11 cellular contexts compared by ENCODE assay signal in genomic region chr19:18301718-18302111, GRCh38. TPM values are rescaled to one million over a fixed set of nuclear protein-coding genes. Genes with fewer than 3 reads are reported as not detected.
A peak's percentile ranks its signal among the peaks of the same experiment; 100 is the strongest.
DNase-seq lines count a peak whose midpoint lies in the region; ATAC-seq and TF ChIP-seq lines count a peak whose summit lies in the region.
"Had no signal": no experiment of that assay in that cellular context is flagged by ENCODE, and none has a peak within 500 bp of the region (broad histone marks: within the 10 kb centered on the region; RNA-seq: fewer than 3 reads in every experiment).

No MANE protein-coding gene starts in this region.

- peaks cover 0 to 8% of the 10 kb centered on the region in 2 experiments; a peak in 1 of 3 replicates for H3K36me3 ChIP-seq in HEK293 (ENCODE audit: control insufficient read depth in 2 of 2, insufficient read depth in 1 of 2, low read length in 2 of 2)
- peaks cover 7 to 10% of the 10 kb centered on the region in 2 donors for H3K36me3 ChIP-seq in neuronal stem cell (replicated peaks in 1 of 2; ENCODE audit: control insufficient read depth in 2 of 2, insufficient read depth in 2 of 2, low read length in 2 of 2)

- H3K4me3 ChIP-seq in HEK293 (ENCODE audit: low read depth, low read length) (no peak overlapping the region), neuronal stem cell (ENCODE audit: low read length in 2 of 2) (no peak overlapping the region)

- H3K18ac ChIP-seq in H9 (ENCODE audit: insufficient read length, low read depth, low read length) (no peak overlapping the region), neuronal stem cell (ENCODE audit: low read length) (no peak overlapping the region)

- H2BK15ac ChIP-seq in H9 (ENCODE audit: low read depth, low read length) (no peak overlapping the region), neuronal stem cell (ENCODE audit: low read length) (no peak overlapping the region)

- peaks cover 5% of the 10 kb centered on the region; the same call in 1 of the 2 replicates for H3K4me1 ChIP-seq in HEK293 (ENCODE audit: control insufficient read depth, insufficient read depth, low read length)
- peaks cover 5% of the 10 kb centered on the region; the same call in 1 of the 2 replicates for H3K4me1 ChIP-seq in H9 (ENCODE audit: insufficient read depth, low read length)
- H3K4me1 ChIP-seq in neuronal stem cell (ENCODE audit: control insufficient read depth in 2 of 2, insufficient read depth in 1 of 2, low read depth in 1 of 2, low read length in 2 of 2), result peaks cover 12 to 17% of the 10 kb centered on the region in 2 donors

- ATAC-seq in stimulated activated memory B cell treated with anti-CD40 and anti-IgM and Interleukin-4, amounts not matched to agents 10 μg/mL and 1 μg/mL and 100 μg/mL, for 72 hours, result no peak
- ATAC-seq in HG02870 (IDR thresholded peaks at IDR 0.05; ENCODE audit: unreplicated experiment), result no peak

- peak overlapping the region; percentile 24 for H3K4me3 Mint-ChIP-seq in activated CD4-positive, alpha-beta memory T cell treated with anti-CD3 and anti-CD28 coated beads, Interleukin-2, amount 10 ng/mL, durations not matched to agents 7 days and 5 days
- peak overlapping the region in 4 of 5 donors; percentile 27 to 53 (median 38) for H3K4me3 Mint-ChIP-seq in immature natural killer cell
- H3K4me3 Mint-ChIP-seq in stimulated activated memory B cell treated with anti-CD40 and anti-IgM and Interleukin-4, amounts not matched to agents 10 μg/mL and 1 μg/mL and 100 μg/mL, for 72 hours, result no peak overlapping the region
- H3K4me3 Mint-ChIP-seq in H9, result no peak overlapping the region

- no peak overlapping the region for H3K4me2 ChIP-seq in H9 (ENCODE audit: insufficient read depth, insufficient read length, low read length)
- H3K4me2 ChIP-seq in neuronal stem cell (ENCODE audit: insufficient read depth, low read length, poor library complexity, severe bottlenecking), result no peak overlapping the region

- H2BK120ac ChIP-seq in H9 (ENCODE audit: low read depth, low read length, poor library complexity, severe bottlenecking), result no peak overlapping the region
- H2BK120ac ChIP-seq in neuronal stem cell (ENCODE audit: low read depth, low read length), result no peak overlapping the region

- no CpG with 5 or more reads among the region's 4 CpGs for WGBS in H9 (ENCODE audit: extremely low coverage, insufficient read length, low lambda C conversion rate)
- no CpG with 5 or more reads among the region's 4 CpGs for WGBS in neuronal stem cell (ENCODE audit: extremely low coverage in 2 of 2, insufficient read length in 2 of 2, insufficient replicate concordance in 1 of 2), 2 donors

- H2BK20ac ChIP-seq in H9 (ENCODE audit: low read depth, low read length, poor library complexity, severe bottlenecking), result no peak overlapping the region

- H4K91ac ChIP-seq in H9 (ENCODE audit: insufficient read length, low read depth, low read length), result no peak overlapping the region
- no peak overlapping the region for H4K91ac ChIP-seq in neuronal stem cell (ENCODE audit: low read depth, low read length, poor library complexity)

- H3K4me1 Mint-ChIP-seq in activated CD4-positive, alpha-beta memory T cell treated with anti-CD3 and anti-CD28 coated beads, Interleukin-2, amount 10 ng/mL, durations not matched to agents 7 days and 5 days, result peaks cover 63% of the 10 kb centered on the region
- H3K4me1 Mint-ChIP-seq in immature natural killer cell, result peaks cover 32 to 37% of the 10 kb centered on the region in 2 donors
- peaks cover 37% of the 10 kb centered on the region for H3K4me1 Mint-ChIP-seq in stimulated activated memory B cell treated with anti-CD40 and anti-IgM and Interleukin-4, amounts not matched to agents 10 μg/mL and 1 μg/mL and 100 μg/mL, for 72 hours
- H3K4me1 Mint-ChIP-seq in H9, result peaks cover 26 to 35% of the 10 kb centered on the region in 2 experiments

- H3K36me3 Mint-ChIP-seq in activated CD4-positive, alpha-beta memory T cell treated with anti-CD3 and anti-CD28 coated beads, Interleukin-2, amount 10 ng/mL, durations not matched to agents 7 days and 5 days (ENCODE audit: low read depth), result peaks cover 46% of the 10 kb centered on the region
- H3K36me3 Mint-ChIP-seq in immature natural killer cell, result peaks cover 0 to 2% (median 0%) of the 10 kb centered on the region in 3 donors
- H3K36me3 Mint-ChIP-seq in stimulated activated memory B cell treated with anti-CD40 and anti-IgM and Interleukin-4, amounts not matched to agents 10 μg/mL and 1 μg/mL and 100 μg/mL, for 72 hours, result peaks cover 8% of the 10 kb centered on the region
- peaks cover 1 to 9% (median 3%) of the 10 kb centered on the region in 3 experiments; a peak in 5 of 7 replicates for H3K36me3 Mint-ChIP-seq in H9 (ENCODE audit: insufficient read depth in 1 of 3, low read depth in 3 of 3)

- no peak overlapping the region for H3K56ac ChIP-seq in H9 (ENCODE audit: insufficient read length, low read depth, low read length)

- peak overlapping the region; percentile 61 for H3K27ac Mint-ChIP-seq in activated CD4-positive, alpha-beta memory T cell treated with anti-CD3 and anti-CD28 coated beads, Interleukin-2, amount 10 ng/mL, durations not matched to agents 7 days and 5 days
- H3K27ac Mint-ChIP-seq in immature natural killer cell (peak overlapping the region; percentile 63 to 88 (median 80)), H9 (no peak overlapping the region)
- peak overlapping the region; percentile 57 for H3K27ac Mint-ChIP-seq in stimulated activated memory B cell treated with anti-CD40 and anti-IgM and Interleukin-4, amounts not matched to agents 10 μg/mL and 1 μg/mL and 100 μg/mL, for 72 hours

- H4K20me1 ChIP-seq in H9 (ENCODE audit: control insufficient read depth, insufficient read depth, insufficient read length), result no peaks in the 10 kb centered on the region

- no peak overlapping the region for H3K9ac ChIP-seq in H9 (ENCODE audit: extremely low read depth, insufficient read length, low read length)
- H3K9ac ChIP-seq in neuronal stem cell (ENCODE audit: low read depth, low read length, poor library complexity), result no peak overlapping the region

- H2AFZ ChIP-seq in H9 (ENCODE audit: low read length) (no peak overlapping the region), neuronal stem cell (ENCODE audit: low read length) (no peak overlapping the region)

- CTCF ChIA-PET in HEK293 (lab: Yijun Ruan, JAX), result interaction anchor here (1.2 to 5.0 kb wide), 4 partner anchors 9 to 189 kb away, joined by 3 to 41 read pairs (median 10); partner anchors contain the start of gene LSM4
- CTCF ChIA-PET in activated CD4-positive, alpha-beta memory T cell treated with anti-CD3 and anti-CD28 coated beads, Interleukin-2, amount 10 ng/mL, durations not matched to agents 7 days and 5 days (lab: Charles Lee), result interaction anchor here (1.2 to 6.7 kb wide), 2 partner anchors 9 to 22 kb away, joined by 5 to 261 read pairs; partner anchors contain the start of gene JUND

- POLR2A ChIA-PET in HEK293 (lab: Yijun Ruan, JAX), result interaction anchor here (0.6 to 2.8 kb wide), 5 partner anchors 9 to 32 kb away, joined by 3 to 10 read pairs (median 7); partner anchors contain the start of gene JUND
- POLR2A ChIA-PET in activated CD4-positive, alpha-beta memory T cell treated with anti-CD3 and anti-CD28 coated beads, Interleukin-2, amount 10 ng/mL, durations not matched to agents 7 days and 5 days (lab: Charles Lee), result interaction anchor here (0.9 to 12.9 kb wide), 4 partner anchors 10 to 23 kb away, joined by 3 to 709 read pairs (median 278); partner anchors contain the start of genes JUND and LSM4

- H3K79me2 ChIP-seq in H9 (ENCODE audit: insufficient read depth, low read length), result no peaks in the 10 kb centered on the region

- H3K27me3 Mint-ChIP-seq in activated CD4-positive, alpha-beta memory T cell treated with anti-CD3 and anti-CD28 coated beads, Interleukin-2, amount 10 ng/mL, durations not matched to agents 7 days and 5 days, result no peaks in the 10 kb centered on the region
- H3K27me3 Mint-ChIP-seq in immature natural killer cell (ENCODE audit: low read depth in 3 of 3), result peaks cover 17 to 28% (median 20%) of the 10 kb centered on the region in 3 donors
- H3K27me3 Mint-ChIP-seq in stimulated activated memory B cell treated with anti-CD40 and anti-IgM and Interleukin-4, amounts not matched to agents 10 μg/mL and 1 μg/mL and 100 μg/mL, for 72 hours, result no peaks in the 10 kb centered on the region
- H3K27me3 Mint-ChIP-seq in H9 (ENCODE audit: low read depth), result no peaks in the 10 kb centered on the region

- H3K9me3 ChIP-seq in HEK293 (ENCODE audit: control insufficient read depth, insufficient read depth, low read depth, low read length) (no peaks in the 10 kb centered on the region), H9 (ENCODE audit: control insufficient read depth, low read depth, low read length) (no peaks in the 10 kb centered on the region), neuronal stem cell (replicated peaks in 1 of 2; ENCODE audit: control insufficient read depth in 2 of 2, insufficient read depth in 1 of 2, low read depth in 1 of 2, low read length in 2 of 2) (no peaks in the 10 kb centered on the region)

- no peak overlapping the region for H4K5ac ChIP-seq in H9 (ENCODE audit: insufficient read length, low read depth, low read length)

- H3K27ac ChIP-seq in HEK293 (ENCODE audit: extremely low read depth, low read depth, low read length), result no peak overlapping the region
- no peak overlapping the region for H3K27ac ChIP-seq in H9 (ENCODE audit: insufficient read length, low read depth, low read length)
- H3K27ac ChIP-seq in neuronal stem cell (replicated peaks; ENCODE audit: low read length), result no peak overlapping the region

- H2BK12ac ChIP-seq in H9 (ENCODE audit: insufficient read length, low read depth, low read length) (no peak overlapping the region), neuronal stem cell (ENCODE audit: low read length) (no peak overlapping the region)

- H3K79me1 ChIP-seq in H9 (ENCODE audit: insufficient read depth, low read depth, low read length, poor library complexity, severe bottlenecking), result no peaks in the 10 kb centered on the region
- H3K79me1 ChIP-seq in neuronal stem cell (ENCODE audit: low read depth, low read length), result peaks cover 2% of the 10 kb centered on the region

- no peak for DNase-seq in activated CD4-positive, alpha-beta memory T cell treated with anti-CD3 and anti-CD28 coated beads, Interleukin-2, amount 10 ng/mL, durations not matched to agents 7 days and 5 days
- DNase-seq in immature natural killer cell (no peak), H9 (no peak), neuronal stem cell (ENCODE audit: low spot score) (no peak)
- DNase-seq: amniotic stem cell, DMS79, NCI-H2029 had no signal

- H3T11ph ChIP-seq in H9 (ENCODE audit: low read length), result no peak overlapping the region

- H3K4ac ChIP-seq in H9 (ENCODE audit: low read depth, low read length), result no peak overlapping the region
- H3K4ac ChIP-seq in neuronal stem cell (ENCODE audit: low read length), result no peak overlapping the region

- H3K23me2 ChIP-seq in H9 (ENCODE audit: insufficient read length, low read depth, low read length, poor library complexity, severe bottlenecking), result peaks cover 3% of the 10 kb centered on the region

- TF ChIP-seq CTCF in HEK293 (tag by site-specific recombination; IDR thresholded peaks at IDR 0.05), result no peak
- no peak for TF ChIP-seq CTCF in H9 (conservative IDR thresholded peaks at IDR 0.05)

- H2BK5ac ChIP-seq in H9 (ENCODE audit: insufficient read length, low read length) (no peak overlapping the region), neuronal stem cell (ENCODE audit: low read length) (no peak overlapping the region)

- no peak overlapping the region for H2AK5ac ChIP-seq in H9 (ENCODE audit: insufficient read length, low read length)
- H2AK5ac ChIP-seq in neuronal stem cell (ENCODE audit: low read depth, low read length), result no peak overlapping the region

- H3K23ac ChIP-seq in H9 (ENCODE audit: insufficient read length, low read depth, low read length), result no peak overlapping the region
- H3K23ac ChIP-seq in neuronal stem cell (ENCODE audit: low read depth, low read length, poor library complexity), result no peak overlapping the region

- H4K8ac ChIP-seq in H9 (replicated peaks; ENCODE audit: insufficient read length, low read depth, low read length) (no peak overlapping the region), neuronal stem cell (ENCODE audit: low read depth, low read length) (no peak overlapping the region)

- H3K27me3 ChIP-seq in H9 (ENCODE audit: insufficient read depth, low read length) (no peaks in the 10 kb centered on the region), neuronal stem cell (ENCODE audit: control insufficient read depth in 3 of 3, insufficient read depth in 3 of 3, low read depth in 1 of 3, low read length in 3 of 3) (no peaks in the 10 kb centered on the region)

- no peak overlapping the region for H3K14ac ChIP-seq in H9 (ENCODE audit: insufficient read depth, low read length)
- H3K14ac ChIP-seq in neuronal stem cell (ENCODE audit: low read length), result no peak overlapping the region

- no peaks in the 10 kb centered on the region for H3K9me3 Mint-ChIP-seq in activated CD4-positive, alpha-beta memory T cell treated with anti-CD3 and anti-CD28 coated beads, Interleukin-2, amount 10 ng/mL, durations not matched to agents 7 days and 5 days
- H3K9me3 Mint-ChIP-seq in immature natural killer cell, result no peaks in the 10 kb centered on the region
- H3K9me3 Mint-ChIP-seq in stimulated activated memory B cell treated with anti-CD40 and anti-IgM and Interleukin-4, amounts not matched to agents 10 μg/mL and 1 μg/mL and 100 μg/mL, for 72 hours, result no peaks in the 10 kb centered on the region
- no peaks in the 10 kb centered on the region; a peak in 1 of 5 replicates for H3K9me3 Mint-ChIP-seq in H9

RNA-seq across cellular contexts. Expression of gene JUND, which starts 20.3 kb away (rescaled TPM):
- total RNA-seq in activated CD4-positive, alpha-beta memory T cell treated with anti-CD3 and anti-CD28 coated beads, Interleukin-2, amount 10 ng/mL, durations not matched to agents 7 days and 5 days, result 100 to 1,000 TPM; 390 to 402 TPM
- polyA plus RNA-seq in immature natural killer cell, result 10 to 100 TPM; 15.0 to 71.8 (median 54.7) TPM
- total RNA-seq in H9 (2021), result 103 and 109 TPM in 2 replicates
- 126 TPM for polyA plus RNA-seq in neuronal stem cell (2013, experiment 1 of 2)
- polyA plus RNA-seq in neuronal stem cell (2013, experiment 2 of 2), result 119 TPM

RNA-seq across cellular contexts. Expression of gene LSM4, which starts 21.2 kb away (rescaled TPM):
- total RNA-seq in activated CD4-positive, alpha-beta memory T cell treated with anti-CD3 and anti-CD28 coated beads, Interleukin-2, amount 10 ng/mL, durations not matched to agents 7 days and 5 days, result 100 to 1,000 TPM; 180 to 186 TPM
- polyA plus RNA-seq in immature natural killer cell, result 100 to 1,000 TPM; 128 to 189 (median 178) TPM
- total RNA-seq in H9 (2021), result 342 and 344 TPM in 2 replicates
- 355 TPM for polyA plus RNA-seq in neuronal stem cell (2013, experiment 1 of 2)
- 349 TPM for polyA plus RNA-seq in neuronal stem cell (2013, experiment 2 of 2)

RNA-seq across cellular contexts. Expression of gene IQCN, which starts 27.5 kb away (rescaled TPM):
- total RNA-seq in activated CD4-positive, alpha-beta memory T cell treated with anti-CD3 and anti-CD28 coated beads, Interleukin-2, amount 10 ng/mL, durations not matched to agents 7 days and 5 days, result 1 to 10 TPM; 1.6 to 1.7 TPM
- under 1 TPM in 1 of 3 donors, not detected in 2; 0.15 TPM for polyA plus RNA-seq in immature natural killer cell
- total RNA-seq in H9 (2021), result 0.39 and 0.48 TPM in 2 replicates
- 0.81 TPM for polyA plus RNA-seq in neuronal stem cell (2013, experiment 1 of 2)
- polyA plus RNA-seq in neuronal stem cell (2013, experiment 2 of 2), result 1.1 TPM
- total RNA-seq: pulmonary artery endothelial cell had no signal

RNA-seq across cellular contexts. Expression of gene PGPEP1, which starts 38.7 kb away (rescaled TPM):
- total RNA-seq in activated CD4-positive, alpha-beta memory T cell treated with anti-CD3 and anti-CD28 coated beads, Interleukin-2, amount 10 ng/mL, durations not matched to agents 7 days and 5 days, result 10 to 100 TPM; 42.7 to 44.0 TPM
- 10 to 100 TPM in 2 of 3 donors, 1 to 10 TPM in 1; 8.2 to 20.6 (median 17.5) TPM for polyA plus RNA-seq in immature natural killer cell
- total RNA-seq in H9 (2021), result 61.4 and 64.8 TPM in 2 replicates
- 10.5 TPM for polyA plus RNA-seq in neuronal stem cell (2013, experiment 1 of 2)
- 10.8 TPM for polyA plus RNA-seq in neuronal stem cell (2013, experiment 2 of 2)

Comparison
In these comparisons a context has a peak if more than half of its experiments do, and no peak if none do; other contexts are left out.
1. H3K27ac Mint-ChIP-seq: peak in activated CD4-positive, alpha-beta memory T cell treated with anti-CD3 and anti-CD28 coated beads, Interleukin-2, amount 10 ng/mL, durations not matched to agents 7 days and 5 days (single experiment), immature natural killer cell (6 of 6) and stimulated activated memory B cell treated with anti-CD40 and anti-IgM and Interleukin-4, amounts not matched to agents 10 μg/mL and 1 μg/mL and 100 μg/mL, for 72 hours (single experiment); none in H9 (0 of 3).
2. H3K4me3 Mint-ChIP-seq: peak in activated CD4-positive, alpha-beta memory T cell treated with anti-CD3 and anti-CD28 coated beads, Interleukin-2, amount 10 ng/mL, durations not matched to agents 7 days and 5 days (single experiment) and immature natural killer cell (4 of 5); none in stimulated activated memory B cell treated with anti-CD40 and anti-IgM and Interleukin-4, amounts not matched to agents 10 μg/mL and 1 μg/mL and 100 μg/mL, for 72 hours (single experiment) and H9 (0 of 2).